8 cellular contexts compared by ENCODE assay signal in genomic region chr12:10612954-10613333, GRCh38. TPM values are rescaled to one million over a fixed set of nuclear protein-coding genes. Genes with fewer than 3 reads are reported as not detected.
DNase-seq lines count a peak whose midpoint lies in the region; ATAC-seq and TF ChIP-seq lines count a peak whose summit lies in the region.

No MANE protein-coding gene starts in this region.

- H3K4me3 ChIP-seq in NB4 (ENCODE audit: low read depth, low read length), result peak overlapping the region; percentile 95
- peak overlapping the region; percentile 75 to 94 for H3K4me3 ChIP-seq in cardiac fibroblast (replicated peaks in 1 of 2; ENCODE audit: low read depth in 2 of 2, low read length in 2 of 2)

- H3K9me3 Mint-ChIP-seq in Calu3 (ENCODE audit: low read depth, unreplicated experiment), result no peaks in the 10 kb centered on the region

- BruUV-seq in Calu3 (replicated peaks; lab: Mats Ljungman, UMichigan), result TSS peak; percentile 79

- H3K4me3 Mint-ChIP-seq in Calu3 (ENCODE audit: low read depth, unreplicated experiment), result peak overlapping the region; percentile 93

- no peaks in the 10 kb centered on the region for H3K27me3 Mint-ChIP-seq in Calu3 (ENCODE audit: unreplicated experiment)

- CTCF ChIA-PET in Calu3 (lab: Charles Lee), result no interaction called here

- TF ChIP-seq POLR2A in NB4 (IDR thresholded peaks at IDR 0.05; ENCODE audit: extremely low read depth, insufficient read length), result no peak

- peak overlapping the region; percentile 100 for H3K27ac Mint-ChIP-seq in Calu3 (ENCODE audit: unreplicated experiment)

- DNase-seq in Calu3 (no peak), NB4 (ENCODE audit: low read depth) (peak; percentile 23), cardiac fibroblast (ENCODE audit: low read depth in 2 of 2) (peak; percentile 7 to 17), midbrain (lab: John Stamatoyannopoulos, UW) (peak; percentile 62), hepatic stellate cell (ENCODE audit: low spot score) (no peak), dedifferentiated amniotic fluid mesenchymal stem cell (ENCODE audit: extremely low spot score) (no peak), HK-2 (ENCODE audit: unreplicated experiment) (no peak)

- peaks cover 21% of the 10 kb centered on the region for H3K4me1 Mint-ChIP-seq in Calu3 (ENCODE audit: low read depth, unreplicated experiment)

- no peak for TF ChIP-seq CTCF in Calu3 (IDR thresholded peaks at IDR 0.05; ENCODE audit: unreplicated experiment)
- no peak for TF ChIP-seq CTCF in NB4 (IDR thresholded peaks at IDR 0.05; ENCODE audit: low read depth, low read length)
- no peak for TF ChIP-seq CTCF in cardiac fibroblast (IDR thresholded peaks at IDR 0.05; ENCODE audit: low read depth, low read length)

- ATAC-seq in GM21717 (IDR thresholded peaks at IDR 0.05; ENCODE audit: unreplicated experiment), result peak; percentile 5

- intact Hi-C loops in Calu3 (cut with micrococcal nuclease; ENCODE audit: unreplicated experiment), result loop anchor here (2.0 to 5.0 kb wide), 2 partner anchors 60 to 139 kb away; no protein-coding TSS in a partner anchor

- peaks cover 34% of the 10 kb centered on the region for H3K36me3 Mint-ChIP-seq in Calu3 (ENCODE audit: insufficient read depth, unreplicated experiment)

RNA-seq across cellular contexts. Expression of gene MAGOHB, which starts 0.5 kb away (rescaled TPM):
- total RNA-seq in Calu3 (2022), result 59.5 and 61.4 TPM in 2 replicates

Comparison
In these comparisons a context has a peak if more than half of its experiments do, and no peak if none do; other contexts are left out.
1. DNase-seq: peak in NB4 (single experiment), cardiac fibroblast (2 of 2) and midbrain (single experiment); none in Calu3 (single experiment), hepatic stellate cell (single experiment), dedifferentiated amniotic fluid mesenchymal stem cell (single experiment) and HK-2 (single experiment).